In genomic region chr18:56651771-56652092, GRCh38 we compare ENCODE assay signal across 8 cellular contexts. TPM values are rescaled to one million over a fixed set of nuclear protein-coding genes. Genes with fewer than 3 reads are reported as not detected.
A peak's percentile ranks its signal among the peaks of the same experiment; 100 is the strongest.
DNase-seq lines count a peak whose midpoint lies in the region; ATAC-seq and TF ChIP-seq lines count a peak whose summit lies in the region.

No MANE protein-coding gene starts in this region.

- no peak overlapping the region for H2AK5ac ChIP-seq in mesenchymal stem cell (ENCODE audit: low read length, severe bottlenecking)

- H3K4me3 ChIP-seq in heart left ventricle (peak overlapping the region; percentile 52 to 98 (median 87)), mesenchymal stem cell (ENCODE audit: insufficient read depth in 1 of 2, low read depth in 1 of 2, low read length in 2 of 2) (peak overlapping the region; percentile 92 to 95), aorta (ENCODE audit: low read length in 2 of 2) (peak overlapping the region; percentile 90 to 91)

- H3K36me3 Mint-ChIP-seq in brain: peaks cover 17% of the 10 kb centered on the region

- no peak for TF ChIP-seq POLR2A in heart left ventricle (IDR thresholded peaks at IDR 0.05)

- H4K8ac ChIP-seq in mesenchymal stem cell (ENCODE audit: low read length): no peak overlapping the region

- H3K4me2 ChIP-seq in mesenchymal stem cell (ENCODE audit: low read length, poor library complexity, severe bottlenecking): peak overlapping the region; percentile 96

- 4 to 7% (median 5%) methylated on average over 5 of the region's 5 CpGs for WGBS in heart left ventricle, 4 donors
- WGBS in mesenchymal stem cell: 23% methylated on average over 5 of the region's 5 CpGs
- 5 to 7% methylated on average over 5 of the region's 5 CpGs for WGBS in aorta, 2 donors

- H3K36me3 ChIP-seq in heart left ventricle (no peaks in the 10 kb centered on the region), mesenchymal stem cell (ENCODE audit: control insufficient read depth in 1 of 2, insufficient read depth in 2 of 2, low read depth in 1 of 2, low read length in 2 of 2) (no peaks in the 10 kb centered on the region), aorta (ENCODE audit: control insufficient read depth in 1 of 2, insufficient read depth in 2 of 2, low read length in 1 of 2) (no peaks in the 10 kb centered on the region)

- no peak overlapping the region for H2BK15ac ChIP-seq in mesenchymal stem cell (ENCODE audit: low read depth, poor library complexity, severe bottlenecking)

- peak overlapping the region; percentile 99 for H2AFZ ChIP-seq in mesenchymal stem cell (ENCODE audit: low read depth, low read length)

- intact Hi-C loops in heart left ventricle (cut with DNase I) (loop anchor here in 1 of 10 donors (1.0 kb wide), 1 partner anchor 13 kb away; the partner anchor contains the start of gene TXNL1), cardiac septum (cut with DNase I) (no loop called here), aorta (cut with DNase I) (loop anchor here in 1 of 2 donors (1.0 kb wide), 1 partner anchor 13 kb away; the partner anchor contains the start of gene TXNL1)

- H3K9ac ChIP-seq in mesenchymal stem cell (ENCODE audit: low read length): peak overlapping the region; percentile 92

- H2BK120ac ChIP-seq in mesenchymal stem cell (ENCODE audit: low read depth, low read length): no peak overlapping the region

- peak overlapping the region in 1 of 2 experiments; percentile 45 for H2BK12ac ChIP-seq in mesenchymal stem cell (ENCODE audit: low read length in 2 of 2)

- H4K91ac ChIP-seq in mesenchymal stem cell (ENCODE audit: low read length): no peak overlapping the region

- DNase-seq in heart left ventricle (no peak), cardiac septum (ENCODE audit: low spot score) (no peak), mesenchymal stem cell (no peak), aorta (no peak), GM19240 (ENCODE audit: insufficient read length, low spot score) (no peak)
- DNase-seq in stimulated activated CD8-positive, alpha-beta memory T cell treated with anti-CD3 and anti-CD28 coated beads, Interleukin-4, amount 100 ng/mL, for 48 hours: no peak

- TF ChIP-seq CTCF in heart left ventricle (IDR thresholded peaks at IDR 0.05): no peak
- no peak for TF ChIP-seq CTCF in brain (conservative IDR thresholded peaks at IDR 0.05)

- ATAC-seq in heart left ventricle: peak in 1 of 4 donors; percentile 17
- ATAC-seq in aorta (ENCODE audit: low FRiP score): no peak
- ATAC-seq in GM19455 (IDR thresholded peaks at IDR 0.05; ENCODE audit: unreplicated experiment): no peak

- H3K4me3 Mint-ChIP-seq in brain: peak overlapping the region; percentile 87 to 94 (median 92)

- peaks cover 9% of the 10 kb centered on the region for H3K79me1 ChIP-seq in mesenchymal stem cell (replicated peaks; ENCODE audit: low read length, poor library complexity, severe bottlenecking)

- no peaks in the 10 kb centered on the region for H3K27me3 ChIP-seq in heart left ventricle
- H3K27me3 ChIP-seq in mesenchymal stem cell (ENCODE audit: control insufficient read depth in 1 of 2, insufficient read depth in 1 of 2, low read length in 2 of 2): no peaks in the 10 kb centered on the region
- H3K27me3 ChIP-seq in aorta (ENCODE audit: control insufficient read depth in 1 of 2, insufficient read depth in 2 of 2, low read length in 1 of 2): no peaks in the 10 kb centered on the region

- no peak overlapping the region for H2BK5ac ChIP-seq in mesenchymal stem cell (ENCODE audit: low read depth, low read length, poor library complexity, severe bottlenecking)

- peak overlapping the region; percentile 86 to 97 (median 96) for H3K27ac Mint-ChIP-seq in brain

- peaks cover 37% of the 10 kb centered on the region for H3K4me1 Mint-ChIP-seq in brain

- H3K14ac ChIP-seq in mesenchymal stem cell (ENCODE audit: low read length in 2 of 2): peak overlapping the region in 1 of 2 experiments; percentile 30

- H3K9me3 Mint-ChIP-seq in brain: peaks cover 0 to 12% (median 3%) of the 10 kb centered on the region in 5 experiments

- peaks cover 7% of the 10 kb centered on the region for H3K27me3 Mint-ChIP-seq in brain

- H3K4me1 ChIP-seq in heart left ventricle (peaks cover 0 to 42% (median 13%) of the 10 kb centered on the region in 12 donors), mesenchymal stem cell (ENCODE audit: control insufficient read depth, insufficient read depth, low read depth, low read length) (peaks cover 3% of the 10 kb centered on the region), aorta (ENCODE audit: control insufficient read depth in 1 of 2, insufficient read depth in 2 of 2, low read length in 2 of 2) (peaks cover 1 to 3% of the 10 kb centered on the region in 2 donors)

- H3K18ac ChIP-seq in mesenchymal stem cell (ENCODE audit: low read depth in 1 of 2, low read length in 2 of 2): peak overlapping the region in 1 of 2 experiments; percentile 3

- H3K23ac ChIP-seq in mesenchymal stem cell (ENCODE audit: low read length in 2 of 2): peak overlapping the region in 1 of 2 experiments; percentile 50

- peak overlapping the region in 11 of 12 donors; percentile 71 to 95 (median 84) for H3K27ac ChIP-seq in heart left ventricle
- H3K27ac ChIP-seq in mesenchymal stem cell (ENCODE audit: low read length, poor library complexity, severe bottlenecking): no peak overlapping the region
- H3K27ac ChIP-seq in aorta (ENCODE audit: low read depth in 1 of 2, low read length in 2 of 2): peak overlapping the region in 1 of 2 donors; percentile 82

- peak overlapping the region in 1 of 2 experiments; percentile 88 for H3K4ac ChIP-seq in mesenchymal stem cell (ENCODE audit: low read depth in 1 of 2, low read length in 2 of 2)

- H3K9me3 ChIP-seq in heart left ventricle (peaks cover 0 to 8% (median 0%) of the 10 kb centered on the region in 12 donors), mesenchymal stem cell (ENCODE audit: control insufficient read depth, low read length) (no peaks in the 10 kb centered on the region), aorta (ENCODE audit: control insufficient read depth, low read length) (no peaks in the 10 kb centered on the region)

RNA-seq across cellular contexts. Expression of gene WDR7, which starts 0.6 kb away (rescaled TPM):
- total RNA-seq in heart left ventricle (10 to 100 TPM; 16.3 to 33.6 (median 28.4) TPM), cardiac septum (28.0 TPM), aorta (10 to 100 TPM; 32.7 to 46.6 TPM)
- polyA plus RNA-seq in heart left ventricle (1 to 10 TPM; 4.3 to 9.2 TPM), brain (ENCODE audit: insufficient read depth, low read depth, low replicate concordance) (19.7 TPM), aorta (1 to 10 TPM; 6.5 to 8.4 TPM)
- polyA plus RNA-seq in mesenchymal stem cell (2013, experiment 1 of 2): 9.5 TPM
- 9.6 TPM for polyA plus RNA-seq in mesenchymal stem cell (2013, experiment 2 of 2)

RNA-seq across cellular contexts. Expression of gene TXNL1, which starts 13.3 kb away (rescaled TPM):
- total RNA-seq in heart left ventricle: 100 to 1,000 TPM in 1 of 9 donors, 10 to 100 TPM in 8; 68.0 to 100 (median 86.9) TPM
- polyA plus RNA-seq in heart left ventricle: 10 to 100 TPM; 76.1 to 77.1 TPM
- 68.3 TPM for total RNA-seq in cardiac septum
- polyA plus RNA-seq in brain (ENCODE audit: insufficient read depth, low read depth, low replicate concordance): 90.7 TPM
- 99.0 TPM for polyA plus RNA-seq in mesenchymal stem cell (2013, experiment 1 of 2)
- 101 TPM for polyA plus RNA-seq in mesenchymal stem cell (2013, experiment 2 of 2)
- 10 to 100 TPM; 44.7 to 49.6 TPM for total RNA-seq in aorta
- polyA plus RNA-seq in aorta: 10 to 100 TPM; 36.4 to 44.2 TPM
